In genomic region chr20:46549188-46549967, GRCh38 we compare ENCODE assay signal across 16 cellular contexts. TPM values are rescaled to one million over a fixed set of nuclear protein-coding genes. Genes with fewer than 3 reads are reported as not detected.
"Had no signal": no experiment of that assay in that cellular context is flagged by ENCODE, and none has a peak within 500 bp of the region (broad histone marks: within the 10 kb centered on the region; RNA-seq: fewer than 3 reads in every experiment).

No MANE protein-coding gene starts in this region.

- H3K9me3 ChIP-seq: ascending aorta, mucosa of descending colon, thyroid gland had no signal

- ATAC-seq: activated naive CD8-positive, alpha-beta T cell treated with anti-CD3 and anti-CD28 coated beads, Interleukin-2, amount 50 U/mL, for 24 hours; left colon; mucosa of descending colon; naive thymus-derived CD8-positive, alpha-beta T cell; stimulated activated effector memory CD8-positive, alpha-beta T cell treated with anti-CD3 and anti-CD28 coated beads, Interleukin-12 subunit alpha, Interleukin-12 subunit beta, amount 100 ng/mL, for 72 hours had no signal

- DNase-seq: activated CD4-positive, alpha-beta T cell treated with anti-CD3 and anti-CD28 coated beads for 4 hours; activated naive CD4-positive, alpha-beta T cell treated with Interleukin-2 at 50 U/mL for 16 hours; activated naive CD8-positive, alpha-beta T cell treated with anti-CD3 and anti-CD28 coated beads, Interleukin-2, amount 50 U/mL, for 24 hours; foreskin melanocyte; head of caudate nucleus; left colon; mammary epithelial cell; mucosa of descending colon; naive thymus-derived CD8-positive, alpha-beta T cell; posterior cingulate gyrus; small intestine; thyroid gland had no signal

- H3K4me3 ChIP-seq: ascending aorta, mucosa of descending colon, thyroid gland had no signal

- H3K27me3 ChIP-seq: ascending aorta, thyroid gland had no signal

- H3K27ac ChIP-seq: ascending aorta, thyroid gland had no signal

- FAIRE-seq: small intestine, urothelium cell line had no signal

- H3K36me3 ChIP-seq: ascending aorta, thyroid gland had no signal

- H3K4me1 ChIP-seq: ascending aorta, thyroid gland had no signal

RNA-seq across cellular contexts. Expression of gene OCSTAMP, which starts 1.1 kb away (rescaled TPM):
- total RNA-seq: ascending aorta; bronchial epithelial cell; left colon; mammary epithelial cell; mucosa of descending colon; naive thymus-derived CD8-positive, alpha-beta T cell; thyroid gland had no signal
- polyA plus RNA-seq: mammary epithelial cell; naive thymus-derived CD8-positive, alpha-beta T cell had no signal

RNA-seq across cellular contexts. Expression of gene ZNF334, which starts 36.0 kb away (rescaled TPM):
- total RNA-seq: ascending aorta had no signal
